In genomic region chr12:72738811-72739210, GRCh38 we compare ENCODE assay signal across 28 cellular contexts.
"Had no signal": no experiment of that assay in that cellular context is flagged by ENCODE, and none has a peak within 500 bp of the region (broad histone marks: within the 10 kb centered on the region; RNA-seq: fewer than 3 reads in every experiment).

No MANE protein-coding gene starts in this region.

- H3K9me3 ChIP-seq: Peyer's patch, SJSA1 had no signal

- DNase-seq: activated CD4-positive, alpha-beta T cell treated with anti-CD3 and anti-CD28 coated beads for 48 hours; activated CD4-positive, alpha-beta T cell treated with anti-CD3 and anti-CD28 coated beads, Interleukin-2, amount 50 U/mL, for 4 hours; activated CD4-positive, CD25-positive, alpha-beta regulatory T cell treated with anti-CD3 and anti-CD28 coated beads, Interleukin-2, amount 50 U/mL, for 72 hours; activated CD8-positive, alpha-beta memory T cell treated with anti-CD3 and anti-CD28 coated beads, Interleukin-2, amount 50 U/mL, for 48 hours; activated CD8-positive, alpha-beta T cell treated with anti-CD3 and anti-CD28 coated beads, Interleukin-2, amount 10 ng/mL, durations not matched to agents 7 days and 5 days; activated naive CD4-positive, alpha-beta T cell treated with anti-CD3 and anti-CD28 coated beads, Interleukin-2, amount 50 U/mL, for 16 hours; activated naive CD8-positive, alpha-beta T cell treated with anti-CD3 and anti-CD28 coated beads, Interleukin-2, amount 10 ng/mL, durations not matched to agents 7 days and 5 days; activated T-cell treated with anti-CD3 and anti-CD28 coated beads, Interleukin-2, amount 50 U/mL, for 1 hour; aorta; central memory CD4-positive, alpha-beta T cell; MV-4-11; NCI-H1092 treated with DMSO at 0.1 percent for 48 hours; NCI-H1417 treated with DMSO at 0.1 percent for 48 hours; NCI-H1694; NCI-H2029; NCI-H2107; NCI-H2171 treated with DMSO at 0.1 percent for 48 hours; NCI-H226; NCI-H526; NCI-H82; Peyer's patch; SHP77 had no signal

- H3K36me3 ChIP-seq: adrenal gland, breast epithelium, Peyer's patch, SJSA1 had no signal

- H3K4me1 ChIP-seq: adrenal gland, breast epithelium, Peyer's patch, SJSA1 had no signal

- ATAC-seq: activated CD8-positive, alpha-beta T cell treated with anti-CD3 and anti-CD28 coated beads, Interleukin-2, amount 10 ng/mL, durations not matched to agents 7 days and 5 days; SK-N-SH treated with all-trans-retinoic acid at 6 μM for 48 hours; WTC11 had no signal

- H3K27ac ChIP-seq: breast epithelium, Peyer's patch, RWPE1, SJSA1 had no signal

- H3K27me3 ChIP-seq: adrenal gland, breast epithelium, Peyer's patch, SJSA1 had no signal

- H3K4me3 ChIP-seq: adrenal gland, breast epithelium, Peyer's patch, SJSA1 had no signal
